In genomic region chr19:35648017-35648961, GRCh38 we compare ENCODE assay signal across 8 cellular contexts. TPM values are rescaled to one million over a fixed set of nuclear protein-coding genes. Genes with fewer than 3 reads are reported as not detected.
DNase-seq lines count a peak whose midpoint lies in the region; ATAC-seq and TF ChIP-seq lines count a peak whose summit lies in the region.

COX6B1 (plus strand) TSS chr19:35648323; CDS start chr19:35651244, 2,921 bp downstream.

- H3K9me3 ChIP-seq in adipocyte (ENCODE audit: control insufficient read depth, low read length) = no peaks in the 10 kb centered on the region
- no peaks in the 10 kb centered on the region for H3K9me3 ChIP-seq in cardiac muscle cell (ENCODE audit: low read depth)
- no peaks in the 10 kb centered on the region for H3K9me3 ChIP-seq in trophoblast cell (ENCODE audit: insufficient read depth, low read depth, low read length)
- H3K9me3 ChIP-seq in transverse colon = no peaks in the 10 kb centered on the region

- H3K79me1 ChIP-seq in trophoblast cell (ENCODE audit: low read length) = peaks cover 12% of the 10 kb centered on the region

- peak within 1 kb of the TSS; percentile 83 for H3K18ac ChIP-seq in trophoblast cell (ENCODE audit: low read length)

- peak; percentile 61 for ATAC-seq in HG02798 (IDR thresholded peaks at IDR 0.05; ENCODE audit: poor library complexity, unreplicated experiment)

- peak within 1 kb of the TSS; percentile 91 for H2AFZ ChIP-seq in trophoblast cell (ENCODE audit: insufficient read depth, low read length, poor library complexity)

- intact Hi-C loops in transverse colon (cut with DNase I; ENCODE audit: low total_unique reads) = no loop called here

- H3K14ac ChIP-seq in trophoblast cell (ENCODE audit: low read length) = peak within 1 kb of the TSS; percentile 71

- H4K8ac ChIP-seq in trophoblast cell (ENCODE audit: low read depth, low read length) = peak within 1 kb of the TSS; percentile 93

- peaks cover 6% of the 10 kb centered on the region for H3K79me2 ChIP-seq in trophoblast cell (ENCODE audit: control insufficient read depth, insufficient read depth, low read length, poor library complexity)

- TF ChIP-seq CTCF in GM12864 (IDR thresholded peaks at IDR 0.05; ENCODE audit: low read depth, low read length, missing control alignments) = no peak
- no peak for TF ChIP-seq CTCF in cardiac muscle cell (IDR thresholded peaks at IDR 0.05; ENCODE audit: low read depth, low read length)
- no peak for TF ChIP-seq CTCF in transverse colon (IDR thresholded peaks at IDR 0.05)

- in situ Hi-C loops in transverse colon (cut with MboI; ENCODE audit: low pct_ligation_motif_present in 1 of 4, low pct_unique_long_range_greater_than_20kb in 1 of 4, low sequenced_read_pairs in 3 of 4) = no loop called here

- H3K27ac ChIP-seq in cardiac muscle cell (peak within 1 kb of the TSS; percentile 70), trophoblast cell (ENCODE audit: low read depth, low read length) (no peak within 1 kb of the TSS), transverse colon (peak within 1 kb of the TSS; percentile 84 to 93 (median 90))

- H3K23ac ChIP-seq in trophoblast cell (ENCODE audit: low read length) = no peak within 1 kb of the TSS

- H2BK120ac ChIP-seq in trophoblast cell (ENCODE audit: insufficient read depth, low read length, poor library complexity) = peak within 1 kb of the TSS; percentile 50

- H3K4ac ChIP-seq in trophoblast cell (ENCODE audit: low read depth, low read length) = peak within 1 kb of the TSS; percentile 83

- H3K27me3 ChIP-seq in adipocyte (replicated peaks; ENCODE audit: control insufficient read depth, insufficient read depth, low read length) (no peaks in the 10 kb centered on the region), cardiac muscle cell (no peaks in the 10 kb centered on the region), trophoblast cell (ENCODE audit: insufficient read depth, low read length) (no peaks in the 10 kb centered on the region), transverse colon (no peaks in the 10 kb centered on the region)

- peak within 1 kb of the TSS; percentile 77 for H4K12ac ChIP-seq in trophoblast cell (ENCODE audit: low read depth, low read length)

- H2BK5ac ChIP-seq in trophoblast cell (ENCODE audit: low read depth, low read length, poor library complexity) = peak within 1 kb of the TSS; percentile 51

- peaks cover 20% of the 10 kb centered on the region for H3K36me3 ChIP-seq in adipocyte (ENCODE audit: control insufficient read depth, insufficient read depth, low read length, severe bottlenecking)
- peaks cover 6% of the 10 kb centered on the region for H3K36me3 ChIP-seq in cardiac muscle cell
- H3K36me3 ChIP-seq in trophoblast cell (ENCODE audit: control insufficient read depth in 1 of 2, insufficient read depth in 2 of 2, low read length in 2 of 2) = peaks cover 13 to 14% of the 10 kb centered on the region in 2 experiments
- H3K36me3 ChIP-seq in transverse colon = peaks cover 0 to 22% (median 11%) of the 10 kb centered on the region in 4 donors

- H4K91ac ChIP-seq in trophoblast cell (ENCODE audit: low read depth, low read length) = peak within 1 kb of the TSS; percentile 70

- no peak within 1 kb of the TSS for H2AK5ac ChIP-seq in trophoblast cell (ENCODE audit: low read length)

- peak within 1 kb of the TSS; percentile 99 for H3K4me2 ChIP-seq in trophoblast cell (ENCODE audit: low read length)

- H2BK12ac ChIP-seq in trophoblast cell (ENCODE audit: low read length) = no peak within 1 kb of the TSS

- TF ChIP-seq EP300 in transverse colon (IDR thresholded peaks at IDR 0.05; ENCODE audit: low read depth) = no peak

- H3K4me3 ChIP-seq in GM12864 (ENCODE audit: low read depth, low read length) = peak within 1 kb of the TSS; percentile 88
- peak within 1 kb of the TSS; percentile 99 for H3K4me3 ChIP-seq in adipocyte (ENCODE audit: low read length)
- peak within 1 kb of the TSS; percentile 66 for H3K4me3 ChIP-seq in cardiac muscle cell
- peak within 1 kb of the TSS; percentile 90 for H3K4me3 ChIP-seq in trophoblast cell (ENCODE audit: low read depth, low read length)
- peak within 1 kb of the TSS; percentile 46 to 84 (median 68) for H3K4me3 ChIP-seq in transverse colon

- WGBS in trophoblast cell (ENCODE audit: extremely low coverage, insufficient coverage, insufficient read length) = no CpG with 5 or more reads among the region's 46 CpGs
- 0% methylated on average over 45 of the region's 46 CpGs; no CpG with 5 or more reads in 1 of the 2 donors for WGBS in transverse colon (ENCODE audit: low coverage in 1 of 2), 2 donors

- DNase-seq in GM12864 (ENCODE audit: low read depth) (peak; percentile 97), NCI-H1436 (lab: John Stamatoyannopoulos, UW) (peak; percentile 95), T follicular helper cell (ENCODE audit: low read depth) (peak; percentile 88), adipocyte (ENCODE audit: low read depth) (peak; percentile 99), cardiac muscle cell (ENCODE audit: low read depth in 1 of 2, low spot score in 1 of 2) (peak; percentile 97 to 98), trophoblast cell (peak; percentile 96 to 98), transverse colon (peak; percentile 96)

- H3K9ac ChIP-seq in adipocyte (ENCODE audit: low read length) (peak within 1 kb of the TSS; percentile 94), trophoblast cell (ENCODE audit: low read length) (peak within 1 kb of the TSS; percentile 87)

- peak; percentile 95 for TF ChIP-seq POLR2A in transverse colon (IDR thresholded peaks at IDR 0.05)

- H3K4me1 ChIP-seq in adipocyte (ENCODE audit: control insufficient read depth, insufficient read depth, low read length) (peaks cover 13% of the 10 kb centered on the region), cardiac muscle cell (ENCODE audit: low read depth) (peaks cover 5% of the 10 kb centered on the region), trophoblast cell (ENCODE audit: control insufficient read depth in 1 of 2, insufficient read depth in 2 of 2, low read length in 2 of 2) (peaks cover 8 to 15% of the 10 kb centered on the region in 2 experiments), transverse colon (peaks cover 4 to 35% (median 30%) of the 10 kb centered on the region in 4 donors)

RNA-seq across cellular contexts. Expression of gene COX6B1, which starts in this region (rescaled TPM):
- total RNA-seq in cardiac muscle cell = 817 and 1,352 TPM in 2 replicates
- polyA plus RNA-seq in cardiac muscle cell = 1,159 and 1,609 TPM in 2 replicates
- 634 and 650 TPM in 2 replicates for polyA plus RNA-seq in trophoblast cell (2013)
- total RNA-seq in transverse colon = 1,000 to 10,000 TPM in 1 of 4 donors, 100 to 1,000 TPM in 3; 368 to 1,320 (median 628) TPM
